ENCODE assay signal across 8 cellular contexts in genomic region chr7:117124585-117125220, GRCh38.
DNase-seq lines count a peak whose midpoint lies in the region; ATAC-seq and TF ChIP-seq lines count a peak whose summit lies in the region.

No MANE protein-coding gene starts in this region.

- H3K27me3 ChIP-seq in transverse colon = no peaks in the 10 kb centered on the region
- H3K27me3 ChIP-seq in prostate gland (replicated peaks; ENCODE audit: insufficient read depth) = no peaks in the 10 kb centered on the region

- H3K4me3 ChIP-seq in cardiac fibroblast (replicated peaks in 1 of 2; ENCODE audit: low read depth in 2 of 2, low read length in 2 of 2) (no peak overlapping the region), mesodermal cell (ENCODE audit: extremely low read depth, insufficient read depth, low read length, poor library complexity, severe bottlenecking) (no peak overlapping the region), transverse colon (no peak overlapping the region), prostate gland (no peak overlapping the region)

- intact Hi-C loops in transverse colon (cut with DNase I; ENCODE audit: low total_unique reads) = loop anchor here (5.0 kb wide), 1 partner anchor 192 kb away; no protein-coding TSS in a partner anchor
- intact Hi-C loops in prostate gland (cut with DNase I) = loop anchor here (10.0 kb wide), 1 partner anchor 260 kb away; no protein-coding TSS in a partner anchor

- no peak for TF ChIP-seq POLR2A in transverse colon (IDR thresholded peaks at IDR 0.05)
- no peak for TF ChIP-seq POLR2A in prostate gland (IDR thresholded peaks at IDR 0.05)

- H3K9me3 ChIP-seq in mesodermal cell (ENCODE audit: control insufficient read depth, low read length) = no peaks in the 10 kb centered on the region
- no peaks in the 10 kb centered on the region for H3K9me3 ChIP-seq in transverse colon
- no peaks in the 10 kb centered on the region for H3K9me3 ChIP-seq in prostate gland

- TF ChIP-seq CTCF in cardiac fibroblast (IDR thresholded peaks at IDR 0.05; ENCODE audit: low read depth, low read length) (no peak), transverse colon (IDR thresholded peaks at IDR 0.05) (no peak), prostate gland (IDR thresholded peaks at IDR 0.05) (no peak)

- no peaks in the 10 kb centered on the region for H3K4me1 ChIP-seq in mesodermal cell (ENCODE audit: control insufficient read depth, insufficient read depth, low read length, poor library complexity, severe bottlenecking)
- H3K4me1 ChIP-seq in transverse colon = peaks cover 3 to 21% (median 7%) of the 10 kb centered on the region in 4 donors
- no peaks in the 10 kb centered on the region for H3K4me1 ChIP-seq in prostate gland (replicated peaks)

- H3K27ac ChIP-seq in mesodermal cell (ENCODE audit: low read depth, low read length, severe bottlenecking) = peak overlapping the region; percentile 52
- H3K27ac ChIP-seq in transverse colon = no peak overlapping the region
- no peak overlapping the region for H3K27ac ChIP-seq in prostate gland

- H3K36me3 ChIP-seq in mesodermal cell (ENCODE audit: control insufficient read depth, insufficient read depth, low read length) = no peaks in the 10 kb centered on the region
- H3K36me3 ChIP-seq in transverse colon = no peaks in the 10 kb centered on the region
- H3K36me3 ChIP-seq in prostate gland = no peaks in the 10 kb centered on the region

- WGBS in mesodermal cell (ENCODE audit: insufficient coverage in 2 of 2), 2 experiments = 81 to 86% methylated on average over 1 to 3 of the region's 4 CpGs
- 37 to 39% methylated on average over 4 of the region's 4 CpGs for WGBS in transverse colon (ENCODE audit: low coverage in 1 of 2), 2 donors
- 62% methylated on average over 4 of the region's 4 CpGs for WGBS in prostate gland

- in situ Hi-C loops in transverse colon (cut with MboI; ENCODE audit: low pct_ligation_motif_present in 1 of 4, low pct_unique_long_range_greater_than_20kb in 1 of 4, low sequenced_read_pairs in 3 of 4) = loop anchor here (5.0 to 25.0 kb wide), 6 partner anchors 137 to 962 kb away; no protein-coding TSS in a partner anchor

- peak; percentile 68 for ATAC-seq in GM21737 (IDR thresholded peaks at IDR 0.05; ENCODE audit: unreplicated experiment)

- peak; percentile 98 for DNase-seq in ELR (ENCODE audit: low read depth)
- DNase-seq in HuH-7.5 (ENCODE audit: low spot score) = peak; percentile 22
- DNase-seq in T1000 (lab: John Stamatoyannopoulos, UW) = peak; percentile 50
- DNase-seq in cardiac fibroblast (ENCODE audit: low read depth in 2 of 2) = peak; percentile 85 to 99
- DNase-seq in transverse colon = peak; percentile 80
- DNase-seq in prostate gland (ENCODE audit: low spot score) = no peak

- TF ChIP-seq EP300 in transverse colon (IDR thresholded peaks at IDR 0.05; ENCODE audit: low read depth) = no peak
